8 cellular contexts compared by ENCODE assay signal in the genomic region with DNA sequence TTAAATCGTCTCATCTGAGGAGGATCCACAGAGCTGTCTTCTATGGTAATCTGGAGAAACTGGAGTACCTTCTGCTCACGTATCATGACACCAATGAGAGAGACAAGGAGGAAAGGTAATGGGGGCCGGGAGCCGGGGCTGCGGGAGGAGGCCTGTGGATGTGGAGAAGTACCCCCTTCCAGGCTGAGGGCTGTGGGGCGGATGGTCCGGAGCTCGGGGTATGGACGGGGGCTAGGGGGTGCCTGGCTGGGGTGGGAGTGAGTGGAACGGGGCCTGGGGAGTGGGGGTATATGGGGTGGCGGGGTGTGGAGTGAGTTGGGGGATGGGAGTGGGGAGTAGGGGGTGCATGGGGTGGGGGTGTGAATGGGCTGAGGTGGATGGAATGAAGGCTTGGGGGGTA.
DNase-seq lines count a peak whose midpoint lies in the region; ATAC-seq, FAIRE-seq and TF ChIP-seq lines count a peak whose summit lies in the region.
"Not testable (repeated sequence)": the region's sequence is repeated elsewhere in the genome, so short reads cannot be mapped to it uniquely, and the experiment has no call there.

No MANE protein-coding gene starts in this region.

- not testable (repeated sequence) for TF ChIP-seq POLR2A in H1 (IDR thresholded peaks at IDR 0.05; ENCODE audit: control extremely low read depth in 1 of 2, low read depth in 2 of 2, low read length in 2 of 2)

- not testable (repeated sequence) for H3K18ac ChIP-seq in H1 (ENCODE audit: extremely low read depth, low read length)

- peak overlapping the region; percentile 70 for H3K4me3 Mint-ChIP-seq in T-helper 17 cell
- peak overlapping the region; percentile 74 for H3K4me3 Mint-ChIP-seq in activated naive CD4-positive, alpha-beta T cell treated with anti-CD3 and anti-CD28 coated beads, Interleukin-2, amount 10 ng/mL, durations not matched to agents 7 days and 5 days
- peak overlapping the region; percentile 82 for H3K4me3 Mint-ChIP-seq in stimulated activated memory B cell treated with anti-CD40 and anti-IgM and Interleukin-4, amounts not matched to agents 10 μg/mL and 1 μg/mL and 100 μg/mL, for 72 hours

- H3K27ac Mint-ChIP-seq in T-helper 17 cell; activated naive CD4-positive, alpha-beta T cell treated with anti-CD3 and anti-CD28 coated beads, Interleukin-2, amount 10 ng/mL, durations not matched to agents 7 days and 5 days: not testable (repeated sequence)
- peak overlapping the region; percentile 50 for H3K27ac Mint-ChIP-seq in stimulated activated memory B cell treated with anti-CD40 and anti-IgM and Interleukin-4, amounts not matched to agents 10 μg/mL and 1 μg/mL and 100 μg/mL, for 72 hours

- WGBS in H1 (ENCODE audit: extremely low coverage in 1 of 2, insufficient coverage in 1 of 2, insufficient read length in 1 of 2, insufficient replicate concordance in 2 of 2, low coverage in 1 of 2, low lambda C conversion rate in 2 of 2, missing lambda C conversion rate in 1 of 2), 2 experiments = 54% methylated on average over 5 of the region's 11 CpGs; no CpG with 5 or more reads in 1 of the 2 experiments

- H3K4me2 ChIP-seq in H1 (ENCODE audit: insufficient read depth in 1 of 2, low read depth in 2 of 2, low read length in 2 of 2) = peak overlapping the region; percentile 89 to 91
- H3K4me2 ChIP-seq in neural cell (ENCODE audit: low read length) = not testable (repeated sequence)

- not testable (repeated sequence) for H3K4ac ChIP-seq in H1 (replicated peaks; ENCODE audit: insufficient read length, low read depth, low read length)

- POLR2A ChIA-PET in H1 (lab: Charles Lee; ENCODE audit: partially characterized antibody) = not testable (repeated sequence)

- H3K79me1 ChIP-seq in H1 (ENCODE audit: low read depth, low read length) = not testable (repeated sequence)

- not testable (repeated sequence) for H3K4me1 Mint-ChIP-seq in T-helper 17 cell; activated naive CD4-positive, alpha-beta T cell treated with anti-CD3 and anti-CD28 coated beads, Interleukin-2, amount 10 ng/mL, durations not matched to agents 7 days and 5 days
- H3K4me1 Mint-ChIP-seq in stimulated activated memory B cell treated with anti-CD40 and anti-IgM and Interleukin-4, amounts not matched to agents 10 μg/mL and 1 μg/mL and 100 μg/mL, for 72 hours = peaks cover 16% of the 10 kb centered on the region

- not testable (repeated sequence) for H2BK20ac ChIP-seq in H1 (ENCODE audit: low read length)

- H3K27me3 Mint-ChIP-seq in T-helper 17 cell = peaks cover 35% of the 10 kb centered on the region
- H3K27me3 Mint-ChIP-seq in activated naive CD4-positive, alpha-beta T cell treated with anti-CD3 and anti-CD28 coated beads, Interleukin-2, amount 10 ng/mL, durations not matched to agents 7 days and 5 days = peaks cover 26% of the 10 kb centered on the region
- H3K27me3 Mint-ChIP-seq in stimulated activated memory B cell treated with anti-CD40 and anti-IgM and Interleukin-4, amounts not matched to agents 10 μg/mL and 1 μg/mL and 100 μg/mL, for 72 hours = peaks cover 20% of the 10 kb centered on the region

- not testable (repeated sequence) for H4K5ac ChIP-seq in H1 (ENCODE audit: insufficient read length, low read depth, low read length)

- H3F3A ChIP-seq in neural cell (ENCODE audit: insufficient read depth, low read length, poor library complexity, severe bottlenecking) = not testable (repeated sequence)

- H2AK5ac ChIP-seq in H1 (ENCODE audit: low read depth, low read length) = not testable (repeated sequence)

- not testable (repeated sequence) for H3K9ac ChIP-seq in H1 (replicated peaks in 1 of 4; ENCODE audit: extremely low read depth in 1 of 4, low read depth in 3 of 4, low read length in 3 of 4); iPS-18a (ENCODE audit: low read length)
- peak overlapping the region; percentile 61 for H3K9ac ChIP-seq in neural cell (ENCODE audit: low read length)

- not testable (repeated sequence) for H3K14ac ChIP-seq in H1 (ENCODE audit: insufficient read length)

- TF ChIP-seq EP300 in H1 (IDR thresholded peaks at IDR 0.05; ENCODE audit: borderline replicate concordance in 1 of 2, low read depth in 2 of 2, low read length in 2 of 2); neural cell (conservative IDR thresholded peaks at IDR 0.05; ENCODE audit: poor library complexity, severe bottlenecking): not testable (repeated sequence)

- peak; percentile 16 for ATAC-seq in HG03432 (IDR thresholded peaks at IDR 0.05; ENCODE audit: unreplicated experiment)
- not testable (repeated sequence) for ATAC-seq in T-helper 17 cell
- peak; percentile 31 for ATAC-seq in stimulated activated memory B cell treated with anti-CD40 and anti-IgM and Interleukin-4, amounts not matched to agents 10 μg/mL and 1 μg/mL and 100 μg/mL, for 72 hours

- H3K23me2 ChIP-seq in H1 (ENCODE audit: low read depth, low read length) = peaks cover 10% of the 10 kb centered on the region; the same call in 1 of the 2 replicates

- not testable (repeated sequence) for H3K4me1 ChIP-seq in ACC112 (ENCODE audit: control insufficient read depth, insufficient read depth, low read length, unreplicated experiment); H1 (replicated peaks in 1 of 4; ENCODE audit: control insufficient read depth in 3 of 4, insufficient read depth in 4 of 4, low read length in 3 of 4); iPS-18a (ENCODE audit: control insufficient read depth, low read depth, low read length)

- not testable (repeated sequence) for H3K56ac ChIP-seq in H1 (replicated peaks; ENCODE audit: insufficient read length, low read depth, low read length)

- not testable (repeated sequence) for H3K9me3 Mint-ChIP-seq in activated naive CD4-positive, alpha-beta T cell treated with anti-CD3 and anti-CD28 coated beads, Interleukin-2, amount 10 ng/mL, durations not matched to agents 7 days and 5 days; stimulated activated memory B cell treated with anti-CD40 and anti-IgM and Interleukin-4, amounts not matched to agents 10 μg/mL and 1 μg/mL and 100 μg/mL, for 72 hours

- peak overlapping the region; percentile 77 for H3K4me3 ChIP-seq in ACC112 (ENCODE audit: low read depth, low read length)
- peak overlapping the region; percentile 29 to 59 (median 45); a peak in 7 of 8 replicates for H3K4me3 ChIP-seq in H1 (ENCODE audit: extremely low read depth in 1 of 4, insufficient read depth in 2 of 4, low read depth in 3 of 4, low read length in 4 of 4)
- H3K4me3 ChIP-seq in iPS-18a (ENCODE audit: low read length) = peak overlapping the region; percentile 38
- H3K4me3 ChIP-seq in neural cell (ENCODE audit: low read length) = peak overlapping the region; percentile 81

- CTCF ChIA-PET in activated naive CD4-positive, alpha-beta T cell treated with anti-CD3 and anti-CD28 coated beads, Interleukin-2, amount 10 ng/mL, durations not matched to agents 7 days and 5 days (lab: Charles Lee); H1 (lab: Charles Lee; ENCODE audit: partially characterized antibody): not testable (repeated sequence)

- H3K27ac ChIP-seq in ACC112 (ENCODE audit: low read depth, low read length); H1 (ENCODE audit: low read depth, low read length); iPS-18a (ENCODE audit: low read length); neural cell (ENCODE audit: low read length): not testable (repeated sequence)

- not testable (repeated sequence) for H4K91ac ChIP-seq in H1 (replicated peaks; ENCODE audit: insufficient read length, low read length)

- H2BK5ac ChIP-seq in H1 (ENCODE audit: low read depth, low read length) = not testable (repeated sequence)

- H3K9me2 ChIP-seq in neural cell (ENCODE audit: insufficient read depth, low read length) = not testable (repeated sequence)

- not testable (repeated sequence) for H3K79me2 ChIP-seq in ACC112 (ENCODE audit: control insufficient read depth, insufficient read depth, low read length, unreplicated experiment); H1 (ENCODE audit: control insufficient read depth in 1 of 2, insufficient read depth in 2 of 2, low read length in 2 of 2); neural cell (replicated peaks; ENCODE audit: insufficient read depth, low read length)

- TF ChIP-seq RAD21 in H1 (IDR thresholded peaks at IDR 0.05 in 1 of 2, conservative IDR thresholded peaks at IDR 0.05 in 1 of 2; ENCODE audit: low read depth in 2 of 2, low read length in 2 of 2); neural cell (conservative IDR thresholded peaks at IDR 0.05): not testable (repeated sequence)

- H2BK15ac ChIP-seq in H1 (ENCODE audit: low read length) = not testable (repeated sequence)

- not testable (repeated sequence) for H2BK12ac ChIP-seq in H1 (ENCODE audit: low read depth, low read length)

- not testable (repeated sequence) for H3K23ac ChIP-seq in H1 (ENCODE audit: insufficient read length)

- not testable (repeated sequence) for DNase-seq in T-helper 17 cell; activated naive CD4-positive, alpha-beta T cell treated with anti-CD3 and anti-CD28 coated beads, Interleukin-2, amount 10 ng/mL, durations not matched to agents 7 days and 5 days; H1 (ENCODE audit: low read depth in 1 of 2, low spot score in 2 of 2)

- not testable (repeated sequence) for H2BK120ac ChIP-seq in H1 (replicated peaks; ENCODE audit: low read depth, low read length)

- TF ChIP-seq CTCF in H1 (IDR thresholded peaks at IDR 0.05; ENCODE audit: control extremely low read depth in 1 of 3, insufficient read depth in 1 of 3, low read depth in 1 of 3, low read length in 3 of 3); neural cell (IDR thresholded peaks at IDR 0.05; ENCODE audit: poor library complexity, severe bottlenecking): not testable (repeated sequence)

- not testable (repeated sequence) for H3K36me3 ChIP-seq in ACC112 (ENCODE audit: insufficient read depth, low read length); H1 (ENCODE audit: control insufficient read depth in 2 of 4, insufficient read depth in 4 of 4, low read length in 3 of 4); iPS-18a (ENCODE audit: control insufficient read depth, low read depth, low read length); neural cell (ENCODE audit: insufficient read depth, low read length)

- H3K36me3 Mint-ChIP-seq in T-helper 17 cell (ENCODE audit: low read depth); activated naive CD4-positive, alpha-beta T cell treated with anti-CD3 and anti-CD28 coated beads, Interleukin-2, amount 10 ng/mL, durations not matched to agents 7 days and 5 days; stimulated activated memory B cell treated with anti-CD40 and anti-IgM and Interleukin-4, amounts not matched to agents 10 μg/mL and 1 μg/mL and 100 μg/mL, for 72 hours: not testable (repeated sequence)

- not testable (repeated sequence) for H3K9me3 ChIP-seq in T-helper 17 cell (ENCODE audit: control insufficient read depth, low read length, poor library complexity, severe bottlenecking); H1 (ENCODE audit: insufficient read depth in 2 of 2, low read depth in 1 of 2, low read length in 1 of 2); iPS-18a (ENCODE audit: control insufficient read depth, low read depth, low read length); neural cell (ENCODE audit: low read length)

- not testable (repeated sequence) for H4K20me1 ChIP-seq in H1 (replicated peaks in 1 of 2; ENCODE audit: control insufficient read depth in 1 of 2, insufficient read depth in 2 of 2, low read length in 2 of 2); neural cell (ENCODE audit: insufficient read depth)

- peaks cover 35% of the 10 kb centered on the region for H3K27me3 ChIP-seq in ACC112 (ENCODE audit: insufficient read depth, low read length)
- H3K27me3 ChIP-seq in H1 (replicated peaks in 1 of 4; ENCODE audit: control insufficient read depth in 3 of 4, extremely low read depth in 1 of 4, insufficient read depth in 3 of 4, low read length in 3 of 4) = peaks cover 8 to 27% (median 18%) of the 10 kb centered on the region in 4 experiments
- H3K27me3 ChIP-seq in iPS-18a (ENCODE audit: control insufficient read depth, insufficient read depth, low read length) = peaks cover 30% of the 10 kb centered on the region
- H3K27me3 ChIP-seq in neural cell (ENCODE audit: insufficient read depth, low read depth, low read length) = peaks cover 14% of the 10 kb centered on the region

- H2AFZ ChIP-seq in ACC112 (ENCODE audit: low read length, unreplicated experiment) = peak overlapping the region; percentile 90
- not testable (repeated sequence) for H2AFZ ChIP-seq in H1 (ENCODE audit: low read length); neural cell (ENCODE audit: low read depth, low read length)

- H4K8ac ChIP-seq in H1 (ENCODE audit: extremely low read depth, insufficient read depth, low read length) = peak overlapping the region; percentile 62

- FAIRE-seq in H1 (lab: Jason Lieb, UNC) = not testable (repeated sequence)
